Comparison of ENCODE assay signal across 2 cellular contexts in genomic region chr2:42567806-42568429, GRCh38.
TF ChIP-seq lines count a peak whose summit lies in the region.

No MANE protein-coding gene starts in this region.

TF ChIP-seq in SK-N-SH treated with all-trans-retinoic acid at 6 μM for 48 hours, 23 proteins besides CTCF, POLR2A, EP300 and RAD21 (continued from another document):
- no peak for TF ChIP-seq CREB5 (CRISPR knock-in tag; IDR thresholded peaks at IDR 0.05; ENCODE audit: low read depth)
- no peak for TF ChIP-seq TOX (CRISPR knock-in tag; IDR thresholded peaks at IDR 0.05; ENCODE audit: borderline replicate concordance)
- TF ChIP-seq, protein P1, sequence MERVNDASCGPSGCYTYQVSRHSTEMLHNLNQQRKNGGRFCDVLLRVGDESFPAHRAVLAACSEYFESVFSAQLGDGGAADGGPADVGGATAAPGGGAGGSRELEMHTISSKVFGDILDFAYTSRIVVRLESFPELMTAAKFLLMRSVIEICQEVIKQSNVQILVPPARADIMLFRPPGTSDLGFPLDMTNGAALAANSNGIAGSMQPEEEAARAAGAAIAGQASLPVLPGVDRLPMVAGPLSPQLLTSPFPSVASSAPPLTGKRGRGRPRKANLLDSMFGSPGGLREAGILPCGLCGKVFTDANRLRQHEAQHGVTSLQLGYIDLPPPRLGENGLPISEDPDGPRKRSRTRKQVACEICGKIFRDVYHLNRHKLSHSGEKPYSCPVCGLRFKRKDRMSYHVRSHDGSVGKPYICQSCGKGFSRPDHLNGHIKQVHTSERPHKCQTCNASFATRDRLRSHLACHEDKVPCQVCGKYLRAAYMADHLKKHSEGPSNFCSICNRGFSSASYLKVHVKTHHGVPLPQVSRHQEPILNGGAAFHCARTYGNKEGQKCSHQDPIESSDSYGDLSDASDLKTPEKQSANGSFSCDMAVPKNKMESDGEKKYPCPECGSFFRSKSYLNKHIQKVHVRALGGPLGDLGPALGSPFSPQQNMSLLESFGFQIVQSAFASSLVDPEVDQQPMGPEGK (CRISPR knock-in tag; IDR thresholded peaks at IDR 0.05; ENCODE audit: borderline replicate concordance) = no peak
- TF ChIP-seq ZNF70 (CRISPR knock-in tag; IDR thresholded peaks at IDR 0.05) = no peak
- TF ChIP-seq ZFP30 (CRISPR knock-in tag; IDR thresholded peaks at IDR 0.05) = no peak
- TF ChIP-seq, protein P2, sequence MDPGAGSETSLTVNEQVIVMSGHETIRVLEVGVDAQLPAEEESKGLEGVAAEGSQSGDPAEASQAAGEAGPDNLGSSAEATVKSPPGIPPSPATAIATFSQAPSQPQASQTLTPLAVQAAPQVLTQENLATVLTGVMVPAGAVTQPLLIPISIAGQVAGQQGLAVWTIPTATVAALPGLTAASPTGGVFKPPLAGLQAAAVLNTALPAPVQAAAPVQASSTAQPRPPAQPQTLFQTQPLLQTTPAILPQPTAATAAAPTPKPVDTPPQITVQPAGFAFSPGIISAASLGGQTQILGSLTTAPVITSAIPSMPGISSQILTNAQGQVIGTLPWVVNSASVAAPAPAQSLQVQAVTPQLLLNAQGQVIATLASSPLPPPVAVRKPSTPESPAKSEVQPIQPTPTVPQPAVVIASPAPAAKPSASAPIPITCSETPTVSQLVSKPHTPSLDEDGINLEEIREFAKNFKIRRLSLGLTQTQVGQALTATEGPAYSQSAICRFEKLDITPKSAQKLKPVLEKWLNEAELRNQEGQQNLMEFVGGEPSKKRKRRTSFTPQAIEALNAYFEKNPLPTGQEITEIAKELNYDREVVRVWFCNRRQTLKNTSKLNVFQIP (CRISPR knock-in tag; IDR thresholded peaks at IDR 0.05; ENCODE audit: borderline replicate concordance, low read depth) = no peak
- no peak for TF ChIP-seq ZFP3 (CRISPR knock-in tag; IDR thresholded peaks at IDR 0.05)
- TF ChIP-seq TCF4 (CRISPR knock-in tag; IDR thresholded peaks at IDR 0.05; ENCODE audit: borderline replicate concordance) = no peak
- TF ChIP-seq, protein P3, sequence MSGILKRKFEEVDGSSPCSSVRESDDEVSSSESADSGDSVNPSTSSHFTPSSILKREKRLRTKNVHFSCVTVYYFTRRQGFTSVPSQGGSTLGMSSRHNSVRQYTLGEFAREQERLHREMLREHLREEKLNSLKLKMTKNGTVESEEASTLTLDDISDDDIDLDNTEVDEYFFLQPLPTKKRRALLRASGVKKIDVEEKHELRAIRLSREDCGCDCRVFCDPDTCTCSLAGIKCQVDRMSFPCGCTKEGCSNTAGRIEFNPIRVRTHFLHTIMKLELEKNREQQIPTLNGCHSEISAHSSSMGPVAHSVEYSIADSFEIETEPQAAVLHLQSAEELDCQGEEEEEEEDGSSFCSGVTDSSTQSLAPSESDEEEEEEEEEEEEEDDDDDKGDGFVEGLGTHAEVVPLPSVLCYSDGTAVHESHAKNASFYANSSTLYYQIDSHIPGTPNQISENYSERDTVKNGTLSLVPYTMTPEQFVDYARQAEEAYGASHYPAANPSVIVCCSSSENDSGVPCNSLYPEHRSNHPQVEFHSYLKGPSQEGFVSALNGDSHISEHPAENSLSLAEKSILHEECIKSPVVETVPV (CRISPR knock-in tag; IDR thresholded peaks at IDR 0.05) = no peak
- TF ChIP-seq ZNF8 (CRISPR knock-in tag; IDR thresholded peaks at IDR 0.05) = no peak
- TF ChIP-seq GLIS3 (CRISPR knock-in tag; IDR thresholded peaks at IDR 0.05) = no peak
TF ChIP-seq in SK-N-SH treated with all-trans-retinoic acid at 6 μM for 48 hours: peak in this region for 0.

TF ChIP-seq in H1, 55 proteins besides CTCF, POLR2A, EP300 and RAD21 (continued from another document and continues in another):
- TF ChIP-seq SP1 (IDR thresholded peaks at IDR 0.05; ENCODE audit: low read depth, low read length) (peak; percentile 52; the same call in 1 of the 2 replicates), POLR2AphosphoS5 (IDR thresholded peaks at IDR 0.05; ENCODE audit: low read depth, low read length) (no peak), TAF7 (optimal IDR thresholded peaks at IDR 0.05; ENCODE audit: borderline replicate concordance, low read depth, low read length) (peak; percentile 55), KDM4A (IDR thresholded peaks at IDR 0.05; ENCODE audit: low read depth, low read length, severe bottlenecking) (peak; percentile 7), HDAC6 (IDR thresholded peaks at IDR 0.05; ENCODE audit: low read depth, low read length) (no peak), JUND (IDR thresholded peaks at IDR 0.05; ENCODE audit: low read length) (0 out of 2 replicates have a peak, but pooled peaks have one; percentile 5), TEAD4 (IDR thresholded peaks at IDR 0.05; ENCODE audit: low read depth, low read length) (0 out of 2 replicates have a peak, but pooled peaks have one; percentile 34), POU5F1 (IDR thresholded peaks at IDR 0.05; ENCODE audit: low read depth, low read length) (0 out of 2 replicates have a peak, but pooled peaks have one; percentile 17), RNF2 (IDR thresholded peaks at IDR 0.05; ENCODE audit: borderline replicate concordance, low read depth, low read length, missing control alignments, poor library complexity, severe bottlenecking) (no peak), BACH1 (IDR thresholded peaks at IDR 0.05; ENCODE audit: low read length) (no peak), CTBP2 (IDR thresholded peaks at IDR 0.05; ENCODE audit: borderline replicate concordance, insufficient read depth, insufficient read length, low read length) (peak; percentile 93), SUZ12 (IDR thresholded peaks at IDR 0.05; ENCODE audit: low read length) (no peak), KDM5A (IDR thresholded peaks at IDR 0.05; ENCODE audit: low read length) (no peak), SAP30 (IDR thresholded peaks at IDR 0.05; ENCODE audit: insufficient read depth, insufficient replicate concordance, low read length) (no peak), BCL11A (IDR thresholded peaks at IDR 0.05; ENCODE audit: low read depth in 2 of 2, low read length in 2 of 2) (no peak), USF2 (IDR thresholded peaks at IDR 0.05; ENCODE audit: low read length) (no peak), MAFK (IDR thresholded peaks at IDR 0.05; ENCODE audit: low read depth, low read length) (no peak), NRF1 (IDR thresholded peaks at IDR 0.05; ENCODE audit: low read depth, low read length) (no peak), SIRT6 (IDR thresholded peaks at IDR 0.05; ENCODE audit: low read length) (no peak), CREB1 (IDR thresholded peaks at IDR 0.05) (no peak), CBX8 (IDR thresholded peaks at IDR 0.05; ENCODE audit: borderline replicate concordance, low read depth, low read length) (no peak), BRCA1 (IDR thresholded peaks at IDR 0.05; ENCODE audit: low read depth, low read length) (no peak), KDM1A (IDR thresholded peaks at IDR 0.05; ENCODE audit: borderline replicate concordance, low read length) (peak; percentile 24; the same call in 1 of the 2 replicates), TCF12 (IDR thresholded peaks at IDR 0.05; ENCODE audit: low read depth, low read length) (0 out of 2 replicates have a peak, but pooled peaks have one; percentile 10), SP4 (IDR thresholded peaks at IDR 0.05; ENCODE audit: low read length) (no peak), NANOG (IDR thresholded peaks at IDR 0.05; ENCODE audit: insufficient read depth, low read depth, low read length, poor library complexity, severe bottlenecking) (peak; percentile 71), ATF2 (IDR thresholded peaks at IDR 0.05; ENCODE audit: low read length) (no peak), RBBP5 (IDR thresholded peaks at IDR 0.05; ENCODE audit: borderline replicate concordance, low read depth, low read length) (no peak), ASH2L (IDR thresholded peaks at IDR 0.05; ENCODE audit: low read length) (peak; percentile 77), PHF8 (conservative IDR thresholded peaks at IDR 0.05; ENCODE audit: low read depth, low read length) (no peak), SRF (IDR thresholded peaks at IDR 0.05; ENCODE audit: low read depth, low read length) (no peak), EZH2 (IDR thresholded peaks at IDR 0.05; ENCODE audit: low read depth, low read length, severe bottlenecking) (no peak), TAF1 (IDR thresholded peaks at IDR 0.05; ENCODE audit: low read depth, low read length) (0 out of 2 replicates have a peak, but pooled peaks have one; percentile 19), ATF3 (IDR thresholded peaks at IDR 0.05; ENCODE audit: insufficient read depth, low read depth, low read length) (no peak), RXRA (IDR thresholded peaks at IDR 0.05; ENCODE audit: insufficient read depth, low read depth, low read length) (0 out of 2 replicates have a peak, but pooled peaks have one; percentile 22), MAX (IDR thresholded peaks at IDR 0.05) (no peak), CHD2 (IDR thresholded peaks at IDR 0.05; ENCODE audit: low read length) (no peak), FOSL1 (IDR thresholded peaks at IDR 0.05; ENCODE audit: insufficient read depth, low read depth, low read length) (0 out of 2 replicates have a peak, but pooled peaks have one; percentile 36), YY1 (IDR thresholded peaks at IDR 0.05; ENCODE audit: low read depth, low read length) (no peak), SIN3A (conservative IDR thresholded peaks at IDR 0.05 in 1 of 2, IDR thresholded peaks at IDR 0.05 in 1 of 2; ENCODE audit: low read depth in 1 of 2, low read length in 2 of 2) (0 out of 4 replicates have a peak, but pooled peaks of 1 of the 2 experiments have one; percentile 35), TBP (IDR thresholded peaks at IDR 0.05; ENCODE audit: low read depth, low read length) (no peak), ZNF274 (IDR thresholded peaks at IDR 0.05; ENCODE audit: borderline replicate concordance, extremely low read depth, low read length) (no peak), CBX5 (IDR thresholded peaks at IDR 0.05; ENCODE audit: low read depth, low read length) (no peak), CEBPB (IDR thresholded peaks at IDR 0.05; ENCODE audit: low read depth, low read length) (no peak), SP2 (IDR thresholded peaks at IDR 0.05; ENCODE audit: low read length) (no peak), HDAC2 (IDR thresholded peaks at IDR 0.05; ENCODE audit: borderline replicate concordance in 1 of 2, low read depth in 2 of 2, low read length in 2 of 2) (peak; percentile 83 to 90; a peak in 3 of 4 replicates), GABPA (IDR thresholded peaks at IDR 0.05; ENCODE audit: borderline replicate concordance, insufficient read depth, low read length) (no peak)
- TF ChIP-seq, protein P4, sequence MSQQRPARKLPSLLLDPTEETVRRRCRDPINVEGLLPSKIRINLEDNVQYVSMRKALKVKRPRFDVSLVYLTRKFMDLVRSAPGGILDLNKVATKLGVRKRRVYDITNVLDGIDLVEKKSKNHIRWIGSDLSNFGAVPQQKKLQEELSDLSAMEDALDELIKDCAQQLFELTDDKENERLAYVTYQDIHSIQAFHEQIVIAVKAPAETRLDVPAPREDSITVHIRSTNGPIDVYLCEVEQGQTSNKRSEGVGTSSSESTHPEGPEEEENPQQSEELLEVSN (IDR thresholded peaks at IDR 0.05) = no peak
